In genomic region chr22:45240137-45240809, GRCh38 we compare ENCODE assay signal across 8 cellular contexts. TPM values are rescaled to one million over a fixed set of nuclear protein-coding genes. Genes with fewer than 3 reads are reported as not detected.
DNase-seq lines count a peak whose midpoint lies in the region; TF ChIP-seq lines count a peak whose summit lies in the region.

No MANE protein-coding gene starts in this region.

- intact Hi-C loops in ovary (cut with DNase I): loop anchor here in 1 of 4 donors (10.0 kb wide), 1 partner anchor 75 kb away; the partner anchor contains the start of gene NUP50

- H3K9me3 ChIP-seq in ovary: no peaks in the 10 kb centered on the region

- H3K4me1 ChIP-seq in ovary (ENCODE audit: insufficient read depth): peaks cover 7% of the 10 kb centered on the region

- DNase-seq in GM03348 (ENCODE audit: low spot score) (peak; percentile 67), HuH-7.5 (ENCODE audit: low spot score) (peak; percentile 61), activated T-cell treated with anti-CD3 and anti-CD28 coated beads for 4 hours (peak; percentile 18), foreskin fibroblast (peak in 1 of 2 donors; percentile 60), ovary (peak in 4 of 5 donors; percentile 43 to 61 (median 48)), NCI-H1694 (lab: John Stamatoyannopoulos, UW) (no peak), NCI-H1092 (lab: John Stamatoyannopoulos, UW) (no peak), cerebellum (ENCODE audit: low spot score) (no peak)

- no peak for TF ChIP-seq POLR2A in ovary (IDR thresholded peaks at IDR 0.05)

- H3K36me3 ChIP-seq in ovary: no peaks in the 10 kb centered on the region

- no peaks in the 10 kb centered on the region for H3K27me3 ChIP-seq in ovary

- TF ChIP-seq EP300 in ovary (IDR thresholded peaks at IDR 0.05): no peak

- no peak for TF ChIP-seq CTCF in foreskin fibroblast (IDR thresholded peaks at IDR 0.05; ENCODE audit: low read depth, low read length)
- no peak for TF ChIP-seq CTCF in ovary (IDR thresholded peaks at IDR 0.05)

- no peak overlapping the region for H3K27ac ChIP-seq in ovary

- 1 to 2% (median 2%) methylated on average over 39 to 70 of the region's 72 CpGs for WGBS in ovary, 3 donors

- H3K4me3 ChIP-seq in foreskin fibroblast (ENCODE audit: low read depth in 1 of 2, low read length in 2 of 2) (peak overlapping the region; percentile 67 to 76), ovary (peak overlapping the region; percentile 76)

RNA-seq across cellular contexts. Expression of gene KIAA0930, which starts 0.4 kb away (rescaled TPM):
- total RNA-seq in ovary (10 to 100 TPM; 14.8 to 40.0 (median 33.9) TPM), cerebellum (37.0 TPM)
- polyA plus RNA-seq in ovary: 10 to 100 TPM; 17.3 to 19.4 TPM

RNA-seq across cellular contexts. Expression of gene UPK3A, which starts 44.5 kb away (rescaled TPM):
- total RNA-seq in ovary (not detected), cerebellum (not detected)
- under 1 TPM in 1 of 2 donors, not detected in 1; 0.22 TPM for polyA plus RNA-seq in ovary

Comparison
In these comparisons a context has a peak if more than half of its experiments do, and no peak if none do; other contexts are left out.
1. DNase-seq: peak in GM03348 (single experiment), HuH-7.5 (single experiment), activated T-cell treated with anti-CD3 and anti-CD28 coated beads for 4 hours (single experiment) and ovary (4 of 5); none in NCI-H1694 (single experiment), NCI-H1092 (single experiment) and cerebellum (single experiment).